ENCODE assay signal across 1 cellular context in genomic region chr22:45771711-45772110, GRCh38.
TF ChIP-seq lines count a peak whose summit lies in the region.

No MANE protein-coding gene starts in this region.

TF ChIP-seq in GM12878, 131 proteins besides CTCF, POLR2A, EP300 and RAD21 (continued from another document):
- TF ChIP-seq ZBTB4 (CRISPR knock-in tag; IDR thresholded peaks at IDR 0.05) (no peak), NR2C1 (IDR thresholded peaks at IDR 0.05) (no peak)
